1 cellular context compared by ENCODE assay signal in the genomic region with DNA sequence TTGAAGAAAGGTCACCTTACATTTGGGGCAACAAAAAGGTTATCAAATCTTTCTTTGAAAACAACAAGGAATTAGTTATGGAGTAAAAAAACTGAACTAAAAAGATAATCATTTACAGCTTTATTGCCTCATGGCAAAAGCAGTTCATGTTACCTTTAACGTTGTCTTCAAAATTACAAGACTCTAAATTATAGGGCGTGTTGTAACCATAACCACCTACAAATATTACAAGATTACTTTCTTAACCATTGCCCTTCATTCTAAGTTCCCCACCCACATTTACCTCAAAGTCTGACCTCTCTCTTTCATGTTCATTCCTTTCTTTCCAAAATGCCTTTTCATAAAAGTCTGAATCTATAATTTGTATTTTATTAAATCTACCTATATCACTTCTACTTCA.
TF ChIP-seq lines count a peak whose summit lies in the region.

No MANE protein-coding gene starts in this region.

TF ChIP-seq in SK-N-SH, 30 proteins besides CTCF, POLR2A, EP300 and RAD21 (continued from another document):
- TF ChIP-seq, protein P1, sequence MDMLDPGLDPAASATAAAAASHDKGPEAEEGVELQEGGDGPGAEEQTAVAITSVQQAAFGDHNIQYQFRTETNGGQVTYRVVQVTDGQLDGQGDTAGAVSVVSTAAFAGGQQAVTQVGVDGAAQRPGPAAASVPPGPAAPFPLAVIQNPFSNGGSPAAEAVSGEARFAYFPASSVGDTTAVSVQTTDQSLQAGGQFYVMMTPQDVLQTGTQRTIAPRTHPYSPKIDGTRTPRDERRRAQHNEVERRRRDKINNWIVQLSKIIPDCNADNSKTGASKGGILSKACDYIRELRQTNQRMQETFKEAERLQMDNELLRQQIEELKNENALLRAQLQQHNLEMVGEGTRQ (IDR thresholded peaks at IDR 0.05; ENCODE audit: borderline replicate concordance, low read depth, low read length): no peak
